9 cellular contexts compared by ENCODE assay signal in genomic region chr15:81939604-81940440, GRCh38.
DNase-seq lines count a peak whose midpoint lies in the region; ATAC-seq and TF ChIP-seq lines count a peak whose summit lies in the region.
"Had no signal": no experiment of that assay in that cellular context is flagged by ENCODE, and none has a peak within 500 bp of the region (broad histone marks: within the 10 kb centered on the region; RNA-seq: fewer than 3 reads in every experiment).

No MANE protein-coding gene starts in this region.

- no peaks in the 10 kb centered on the region for H3K4me1 ChIP-seq in Caco-2
- H3K4me1 ChIP-seq in GM23248 (ENCODE audit: insufficient read depth), result peaks cover 14% of the 10 kb centered on the region
- H3K4me1 ChIP-seq in RWPE2 (ENCODE audit: insufficient read depth, poor library complexity, severe bottlenecking), result peaks cover 13% of the 10 kb centered on the region
- H3K4me1 ChIP-seq in tibial artery, result peaks cover 0 to 3% (median 0%) of the 10 kb centered on the region in 4 donors

- no peak overlapping the region for H3K4me3 Mint-ChIP-seq in Caco-2 (ENCODE audit: unreplicated experiment)

- intact Hi-C loops in Caco-2 (cut with micrococcal nuclease; ENCODE audit: unreplicated experiment), result no loop called here
- intact Hi-C loops in tibial artery (cut with DNase I; ENCODE audit: low total_unique reads), result loop anchor here (10.0 kb wide), 1 partner anchor 455 kb away; no protein-coding TSS in a partner anchor

- no peaks in the 10 kb centered on the region for H3K4me1 Mint-ChIP-seq in Caco-2 (ENCODE audit: low read depth, unreplicated experiment)

- no peaks in the 10 kb centered on the region for H3K9me3 Mint-ChIP-seq in Caco-2 (ENCODE audit: unreplicated experiment)

- H3K79me2 ChIP-seq in GM23248 (ENCODE audit: insufficient read depth), result no peaks in the 10 kb centered on the region

- CTCF ChIA-PET in Caco-2 (lab: Charles Lee), result no interaction called here

- BruUV-seq in Caco-2 (replicated peaks; lab: Mats Ljungman, UMichigan), result no TSS peak

- DNase-seq in Caco-2 (peak in 1 of 2 experiments; percentile 12), GM23248 (peak; percentile 20), RWPE2 (ENCODE audit: low spot score) (no peak), fibroblast of villous mesenchyme (ENCODE audit: low read depth) (peak; percentile 44), tibial artery (no peak), NCI-H1092 treated with DMSO at 0.1 percent for 48 hours (lab: John Stamatoyannopoulos, UW) (no peak)

- H2AFZ ChIP-seq in GM23248, result no peak overlapping the region

- H3K27me3 ChIP-seq in Caco-2 (replicated peaks; ENCODE audit: control insufficient read depth, insufficient read depth, low read length) (no peaks in the 10 kb centered on the region), GM23248 (replicated peaks; ENCODE audit: insufficient read depth) (no peaks in the 10 kb centered on the region), RWPE2 (ENCODE audit: insufficient read depth, poor library complexity, severe bottlenecking) (no peaks in the 10 kb centered on the region), tibial artery (no peaks in the 10 kb centered on the region)

- H3K36me3 ChIP-seq in Caco-2 (ENCODE audit: control insufficient read depth, insufficient read depth, low read length), result no peaks in the 10 kb centered on the region
- no peaks in the 10 kb centered on the region for H3K36me3 ChIP-seq in GM23248 (ENCODE audit: low read depth)
- H3K36me3 ChIP-seq in RWPE2 (ENCODE audit: low read depth), result no peaks in the 10 kb centered on the region
- H3K36me3 ChIP-seq in tibial artery, result no peaks in the 10 kb centered on the region

- in situ Hi-C loops in GM23248 (cut with MboI), result no loop called here

- peaks cover 15% of the 10 kb centered on the region for H3F3A ChIP-seq in GM23248 (ENCODE audit: insufficient read depth)

- no peaks in the 10 kb centered on the region for H4K20me1 ChIP-seq in GM23248 (ENCODE audit: insufficient read depth)

- H3K9ac ChIP-seq in GM23248, result no peak overlapping the region

- peaks cover 3% of the 10 kb centered on the region for H3K27me3 Mint-ChIP-seq in Caco-2 (ENCODE audit: insufficient read depth, unreplicated experiment)

- ATAC-seq in RWPE2 (ENCODE audit: low read depth) (no peak), GM19455 (IDR thresholded peaks at IDR 0.05; ENCODE audit: unreplicated experiment) (no peak), HG03108 (IDR thresholded peaks at IDR 0.05; ENCODE audit: unreplicated experiment) (no peak)

- H3K9me3 ChIP-seq in Caco-2 (peaks cover 4% of the 10 kb centered on the region; the same call in 1 of the 2 replicates), GM23248 (ENCODE audit: low read depth) (no peaks in the 10 kb centered on the region), RWPE2 (ENCODE audit: severe bottlenecking) (no peaks in the 10 kb centered on the region), tibial artery (peaks cover 0 to 6% (median 4%) of the 10 kb centered on the region in 3 donors)

- WGBS in GM23248 (ENCODE audit: low coverage in 1 of 2, low lambda C conversion rate in 2 of 2, missing lambda C conversion rate in 2 of 2), 2 experiments, result 15% methylated on average over 5 of the region's 5 CpGs

- H3K27ac ChIP-seq in GM23248 (0 out of 2 replicates have a peak overlapping the region, but pooled peaks have one; percentile 49), RWPE2 (ENCODE audit: poor library complexity, severe bottlenecking) (no peak overlapping the region), tibial artery (no peak overlapping the region)
- H3K27ac ChIP-seq: skin epidermis had no signal

- H3K4me3 ChIP-seq in Caco-2 (ENCODE audit: low read depth, low read length), result no peak overlapping the region
- no peak overlapping the region for H3K4me3 ChIP-seq in GM23248
- H3K4me3 ChIP-seq in RWPE2 (ENCODE audit: severe bottlenecking), result no peak overlapping the region
- no peak overlapping the region for H3K4me3 ChIP-seq in fibroblast of villous mesenchyme (ENCODE audit: low read depth, low read length)
- H3K4me3 ChIP-seq in tibial artery, result no peak overlapping the region
- H3K4me3 ChIP-seq: skin epidermis had no signal

- no peaks in the 10 kb centered on the region for H3K9me2 ChIP-seq in GM23248 (ENCODE audit: insufficient read depth)

- no peak overlapping the region for H3K27ac Mint-ChIP-seq in Caco-2 (ENCODE audit: unreplicated experiment)

- TF ChIP-seq CTCF in Caco-2 (IDR thresholded peaks at IDR 0.05; ENCODE audit: insufficient read depth in 1 of 2, low read depth in 1 of 2, low read length in 1 of 2, severe bottlenecking in 1 of 2, unreplicated experiment in 1 of 2), result peak; percentile 38 to 57
- peak; percentile 84 for TF ChIP-seq CTCF in RWPE2 (IDR thresholded peaks at IDR 0.05; ENCODE audit: poor library complexity, severe bottlenecking)
- TF ChIP-seq CTCF in fibroblast of villous mesenchyme (IDR thresholded peaks at IDR 0.05; ENCODE audit: insufficient read depth, low read depth, low read length), result peak; percentile 63
- peak; percentile 48 to 49 for TF ChIP-seq CTCF in tibial artery (IDR thresholded peaks at IDR 0.05)

- POLR2A ChIA-PET in Caco-2 (lab: Charles Lee), result no interaction called here

- H3K4me2 ChIP-seq in GM23248 (ENCODE audit: unreplicated experiment), result no peak overlapping the region

- no peaks in the 10 kb centered on the region for H3K36me3 Mint-ChIP-seq in Caco-2 (ENCODE audit: insufficient read depth, unreplicated experiment)

Comparison
In these comparisons a context has a peak if more than half of its experiments do, and no peak if none do; other contexts are left out.
1. DNase-seq: peak in GM23248 (single experiment) and fibroblast of villous mesenchyme (single experiment); none in RWPE2 (single experiment), tibial artery (0 of 2) and NCI-H1092 treated with DMSO at 0.1 percent for 48 hours (single experiment).
2. Peak in every context shown above with its lines, with median percentiles within 50 percentile points of each other: CTCF ChIP-seq.